Comparison of ENCODE assay signal across 8 cellular contexts in genomic region chr1:205711105-205712048, GRCh38. TPM values are rescaled to one million over a fixed set of nuclear protein-coding genes. Genes with fewer than 3 reads are reported as not detected.
A peak's percentile ranks its signal among the peaks of the same experiment; 100 is the strongest.
DNase-seq lines count a peak whose midpoint lies in the region; ATAC-seq and TF ChIP-seq lines count a peak whose summit lies in the region.

No MANE protein-coding gene starts in this region.

- H3K4me3 ChIP-seq in AG04449 (ENCODE audit: low read depth, low read length) (no peak overlapping the region), right atrium auricular region (no peak overlapping the region), retinal pigment epithelial cell (ENCODE audit: low read length) (no peak overlapping the region)

- POLR2A ChIA-PET in AG04449 (lab: Yijun Ruan, JAX): no interaction called here

- CTCF ChIA-PET in AG04449 (lab: Yijun Ruan, JAX): interaction anchor here (0.7 to 10.0 kb wide), 29 partner anchors 14 to 266 kb away, joined by 3 to 461 read pairs (median 5); partner anchors contain the start of genes ELK4 and SLC45A3

- H3K36me3 ChIP-seq in right atrium auricular region: peaks cover 15% of the 10 kb centered on the region

- no peaks in the 10 kb centered on the region for H3K27me3 ChIP-seq in right atrium auricular region

- peak; percentile 77 for TF ChIP-seq CTCF in AG04449 (IDR thresholded peaks at IDR 0.05; ENCODE audit: insufficient read depth, low read length, missing control alignments)
- TF ChIP-seq CTCF in right atrium auricular region (IDR thresholded peaks at IDR 0.05): peak; percentile 84 to 88
- TF ChIP-seq CTCF in retinal pigment epithelial cell (conservative IDR thresholded peaks at IDR 0.05; ENCODE audit: low read depth, low read length): peak; percentile 91

- DNase-seq in AG04449 (ENCODE audit: low read depth, low spot score): peak; percentile 31
- peak; percentile 88 for DNase-seq in NAMALWA (ENCODE audit: low spot score)
- DNase-seq in SK-N-DZ (ENCODE audit: low spot score): peak; percentile 68
- DNase-seq in amniotic epithelial cell (ENCODE audit: low read depth): peak; percentile 76
- DNase-seq in right atrium auricular region (ENCODE audit: low spot score): peak; percentile 71
- DNase-seq in retinal pigment epithelial cell (ENCODE audit: low read depth): peak; percentile 55

- ATAC-seq in GM18867 (IDR thresholded peaks at IDR 0.05; ENCODE audit: unreplicated experiment) (peak; percentile 49), HG03095 (IDR thresholded peaks at IDR 0.05; ENCODE audit: unreplicated experiment) (no peak)

- peak overlapping the region; percentile 29 for H3K27ac ChIP-seq in right atrium auricular region

- no peaks in the 10 kb centered on the region for H3K9me3 ChIP-seq in right atrium auricular region

- peaks cover 0 to 17% of the 10 kb centered on the region in 2 donors for H3K4me1 ChIP-seq in right atrium auricular region

RNA-seq across cellular contexts. Expression of gene SLC45A3, which starts 31.1 kb away (rescaled TPM):
- polyA plus RNA-seq in SK-N-DZ (2014; cell fraction: cytosol; rRNA removed): 6.2 TPM in 2 replicates
- 4.5 and 4.9 TPM in 2 replicates for polyA plus RNA-seq in SK-N-DZ (2014; cell fraction: nucleus; rRNA removed)
- total RNA-seq in right atrium auricular region: 1 to 10 TPM; 2.6 to 2.7 TPM

RNA-seq across cellular contexts. Expression of gene NUCKS1, which starts 38.6 kb away (rescaled TPM):
- polyA plus RNA-seq in SK-N-DZ (2014; cell fraction: cytosol; rRNA removed): 111 TPM in 2 replicates
- polyA plus RNA-seq in SK-N-DZ (2014; cell fraction: nucleus; rRNA removed): 39.0 and 45.0 TPM in 2 replicates
- total RNA-seq in right atrium auricular region: 100 to 1,000 TPM; 109 to 128 TPM

Comparison
In these comparisons a context has a peak if more than half of its experiments do, and no peak if none do; other contexts are left out.
1. DNase-seq: peak in every context shown above with its lines; median percentile 88 in NAMALWA; 76 in amniotic epithelial cell; 71 in right atrium auricular region; 68 in SK-N-DZ; 55 in retinal pigment epithelial cell; 31 in AG04449.